Comparison of ENCODE assay signal across 1 cellular context in the genomic region with DNA sequence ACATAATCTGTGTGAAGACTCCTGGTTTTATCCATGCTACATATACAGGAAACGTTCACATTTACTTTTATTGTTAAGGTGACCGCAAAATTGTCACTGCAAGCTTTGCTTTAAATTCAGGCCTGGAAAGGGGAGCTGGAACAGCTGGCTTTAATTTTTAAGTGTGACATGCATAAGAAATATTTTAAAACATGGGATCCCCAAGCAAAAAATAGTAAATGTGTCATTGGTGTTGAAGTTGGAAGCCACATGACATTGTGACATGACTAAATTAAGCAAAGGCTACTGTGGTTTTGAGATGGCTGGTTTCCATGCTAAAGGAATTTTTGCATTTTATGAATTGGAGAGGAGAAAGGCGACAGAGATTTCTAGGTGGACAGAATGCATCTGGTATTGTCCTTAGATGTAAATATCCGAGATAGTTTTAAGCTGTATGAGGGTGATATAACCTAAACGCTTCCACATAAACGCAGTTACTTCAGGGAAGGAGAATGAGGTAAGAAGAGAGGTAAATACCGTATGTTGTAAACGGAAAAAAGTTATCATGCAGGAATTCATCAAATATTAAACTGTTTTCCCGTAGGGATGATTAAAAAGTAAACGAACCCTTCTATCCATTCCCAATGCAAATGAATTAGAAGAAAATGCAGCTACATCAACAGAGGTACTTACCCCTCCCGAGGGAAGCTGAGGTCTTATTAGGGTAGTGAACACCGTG.
TF ChIP-seq lines count a peak whose summit lies in the region.

No MANE protein-coding gene starts in this region.

TF ChIP-seq in endothelial cell of umbilical vein, 7 proteins besides CTCF, POLR2A, EP300 and RAD21 (continued from another document):
- TF ChIP-seq JUN (IDR thresholded peaks at IDR 0.05; ENCODE audit: borderline replicate concordance, insufficient read depth, insufficient read length, low read depth) = no peak
- TF ChIP-seq FOS (IDR thresholded peaks at IDR 0.05; ENCODE audit: borderline replicate concordance, insufficient read depth, low read length) = no peak
- TF ChIP-seq MYC (IDR thresholded peaks at IDR 0.05; ENCODE audit: low read depth, low read length) = no peak
- no peak for TF ChIP-seq POLR2AphosphoS5 (IDR thresholded peaks at IDR 0.05; ENCODE audit: insufficient read depth, low read depth, low read length)
- TF ChIP-seq, protein P1, sequence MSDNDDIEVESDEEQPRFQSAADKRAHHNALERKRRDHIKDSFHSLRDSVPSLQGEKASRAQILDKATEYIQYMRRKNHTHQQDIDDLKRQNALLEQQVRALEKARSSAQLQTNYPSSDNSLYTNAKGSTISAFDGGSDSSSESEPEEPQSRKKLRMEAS (IDR thresholded peaks at IDR 0.05; ENCODE audit: insufficient read depth, insufficient read length) = no peak
